In genomic region chr3:120272294-120272693, GRCh38 we compare ENCODE assay signal across 32 cellular contexts. TPM values are rescaled to one million over a fixed set of nuclear protein-coding genes. Genes with fewer than 3 reads are reported as not detected.
"Had no signal": no experiment of that assay in that cellular context is flagged by ENCODE, and none has a peak within 500 bp of the region (broad histone marks: within the 10 kb centered on the region; RNA-seq: fewer than 3 reads in every experiment).

No MANE protein-coding gene starts in this region.

- H3K27ac ChIP-seq: breast epithelium, left lung, parathyroid adenoma, psoas muscle, right atrium auricular region, stomach, thyroid gland, upper lobe of left lung, vagina had no signal

- H3K27me3 ChIP-seq: breast epithelium, left lung, right atrium auricular region, stomach, thyroid gland, upper lobe of left lung, vagina had no signal

- H3K4me1 ChIP-seq: breast epithelium, left lung, parathyroid adenoma, right atrium auricular region, thyroid gland, upper lobe of left lung, vagina had no signal

- ATAC-seq: activated CD8-positive, alpha-beta T cell treated with anti-CD3 and anti-CD28 coated beads for 36 hours; activated T-cell treated with anti-CD3 and anti-CD28 coated beads, Interleukin-2, amount 50 U/mL, for 4 hours; activated T-helper 17 cell treated with anti-CD3 and anti-CD28 coated beads, Interleukin-2, amount 50 U/mL, for 72 hours; esophagus mucosa; left lung; naive thymus-derived CD4-positive, alpha-beta T cell; stimulated activated naive B cell treated with anti-CD40 and anti-IgM and Interleukin-4, amounts not matched to agents 10 μg/mL and 1 μg/mL and 100 μg/mL, for 72 hours; WTC11 had no signal

- H3K4me3 ChIP-seq: breast epithelium, left lung, lung, psoas muscle, right atrium auricular region, stomach, thyroid gland, upper lobe of left lung, vagina had no signal

- H2AFZ ChIP-seq: parathyroid adenoma had no signal

- H3K79me2 ChIP-seq: parathyroid adenoma had no signal

- DNase-seq: activated CD4-positive, alpha-beta T cell treated with anti-CD3 and anti-CD28 coated beads, Interleukin-2, amount 50 U/mL, for 1 hour; activated CD8-positive, alpha-beta T cell treated with anti-CD3 and anti-CD28 coated beads for 36 hours; activated gamma-delta T cell treated with Interleukin-2 at 50 U/mL for 16 hours; activated naive CD4-positive, alpha-beta T cell treated with anti-CD3 and anti-CD28 coated beads, Interleukin-2, amount 50 U/mL, for 16 hours; activated T-cell treated with anti-CD3 and anti-CD28 coated beads, Interleukin-2, amount 50 U/mL, for 4 hours; amygdala; central memory CD4-positive, alpha-beta T cell; endodermal cell; foreskin fibroblast; head of caudate nucleus; hypothalamus; immature natural killer cell; left lung; mesendoderm; naive thymus-derived CD4-positive, alpha-beta T cell; occipital lobe; psoas muscle; stimulated activated CD4-positive, alpha-beta T cell treated with anti-CD3 and anti-CD28 coated beads, Interleukin-15, amount 100 ng/mL, for 24 hours; stimulated activated CD4-positive, alpha-beta T cell treated with anti-CD3 and anti-CD28 coated beads, Interleukin-2, amount 100 ng/mL, for 24 hours; stimulated activated naive B cell treated with anti-CD40 and anti-IgM and Interleukin-4, amounts not matched to agents 10 μg/mL and 1 μg/mL and 100 μg/mL, for 72 hours; stomach; T-helper 2 cell; thyroid gland; upper lobe of left lung had no signal

- H3K36me3 ChIP-seq: breast epithelium, left lung, right atrium auricular region, stomach, thyroid gland, upper lobe of left lung, vagina had no signal

- H3K9me3 ChIP-seq: breast epithelium, left lung, psoas muscle, right atrium auricular region, stomach, thyroid gland, upper lobe of left lung, vagina had no signal

RNA-seq across cellular contexts. Expression of gene GPR156, which starts 12.7 kb away (rescaled TPM):
- total RNA-seq: activated CD8-positive, alpha-beta T cell treated with anti-CD3 and anti-CD28 coated beads for 36 hours; thyroid gland; vagina had no signal
- polyA plus RNA-seq: immature natural killer cell; naive thymus-derived CD4-positive, alpha-beta T cell had no signal
